ENCODE assay signal across 10 cellular contexts in the genomic region with DNA sequence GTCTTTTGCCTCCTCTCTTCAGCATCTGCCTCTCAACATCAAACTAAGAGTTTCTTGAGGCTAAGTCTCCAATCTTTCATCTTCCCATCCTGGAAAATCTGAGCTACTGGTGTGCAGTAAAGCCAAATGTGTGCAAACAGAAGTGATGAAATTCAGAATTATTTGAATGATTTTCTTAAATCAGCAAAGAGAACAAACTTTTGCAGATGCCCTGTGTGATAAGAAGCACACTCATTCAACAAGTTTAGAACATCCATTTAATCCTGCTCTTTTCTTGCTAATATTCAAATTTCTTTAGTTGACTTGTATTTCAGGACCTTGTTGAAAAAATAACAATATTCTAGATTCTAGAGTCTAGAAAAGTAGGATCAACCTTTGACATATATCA.
DNase-seq lines count a peak whose midpoint lies in the region; ATAC-seq, FAIRE-seq and TF ChIP-seq lines count a peak whose summit lies in the region.
"Had no signal": no experiment of that assay in that cellular context is flagged by ENCODE, and none has a peak within 500 bp of the region (broad histone marks: within the 10 kb centered on the region; RNA-seq: fewer than 3 reads in every experiment).

No MANE protein-coding gene starts in this region.

- H3K27me3 Mint-ChIP-seq in T-helper 2 cell treated with Interferon-gamma antibody and Interleukin-4, amounts not matched to agents 5 μg/mL and 100 μg/mL, for 36 hours (ENCODE audit: low read depth): peaks cover 3% of the 10 kb centered on the region
- peaks cover 0 to 13% (median 0%) of the 10 kb centered on the region in 5 donors for H3K27me3 Mint-ChIP-seq in naive thymus-derived CD4-positive, alpha-beta T cell

- no TSS peak for BruUV-seq in HCT116 (replicated peaks; lab: Mats Ljungman, UMichigan)

- no peak for TF ChIP-seq POLR2A in HCT116 (IDR thresholded peaks at IDR 0.05; ENCODE audit: borderline replicate concordance, extremely low read depth, insufficient read depth, insufficient read length)

- no peaks in the 10 kb centered on the region for H3K27me3 ChIP-seq in HCT116 (ENCODE audit: insufficient read depth, low read length)
- no peaks in the 10 kb centered on the region for H3K27me3 ChIP-seq in naive thymus-derived CD4-positive, alpha-beta T cell (ENCODE audit: control insufficient read depth in 2 of 2, insufficient read depth in 2 of 2, low read length in 2 of 2)
- no peaks in the 10 kb centered on the region for H3K27me3 ChIP-seq in osteoblast (ENCODE audit: insufficient read depth, low read length)
- H3K27me3 ChIP-seq in right atrium auricular region: no peaks in the 10 kb centered on the region

- no peak overlapping the region for H3K9ac ChIP-seq in HCT116 (ENCODE audit: low read length)

- no peak for ATAC-seq in HCT116
- peak; percentile 26 for ATAC-seq in HG03520 (IDR thresholded peaks at IDR 0.05; ENCODE audit: unreplicated experiment)
- ATAC-seq in naive thymus-derived CD4-positive, alpha-beta T cell: peak; percentile 18
- ATAC-seq: Panc1 had no signal

- no peaks in the 10 kb centered on the region; a peak in 1 of 4 replicates for H3K9me3 ChIP-seq in HCT116 (ENCODE audit: control insufficient read depth in 1 of 2, insufficient read depth in 1 of 2, low read depth in 1 of 2, low read length in 2 of 2)
- H3K9me3 ChIP-seq in naive thymus-derived CD4-positive, alpha-beta T cell (ENCODE audit: control insufficient read depth in 2 of 3, low read length in 3 of 3): no peaks in the 10 kb centered on the region
- H3K9me3 ChIP-seq in osteoblast (ENCODE audit: low read depth, low read length): no peaks in the 10 kb centered on the region
- no peaks in the 10 kb centered on the region for H3K9me3 ChIP-seq in right atrium auricular region

- CTCF ChIA-PET in HCT116 (lab: Charles Lee): no interaction called here
- CTCF ChIA-PET in naive thymus-derived CD4-positive, alpha-beta T cell (lab: Charles Lee): no interaction called here

- no peak for DNase-seq in T-helper 2 cell treated with Interferon-gamma antibody and Interleukin-4, amounts not matched to agents 5 μg/mL and 100 μg/mL, for 36 hours (ENCODE audit: low spot score)
- no peak for DNase-seq in T-helper 2 cell
- no peak for DNase-seq in HCT116 (ENCODE audit: low read depth, low spot score)
- DNase-seq in naive thymus-derived CD4-positive, alpha-beta T cell: no peak
- no peak for DNase-seq in osteoblast (ENCODE audit: insufficient read length, low spot score, missing footprints)
- no peak for DNase-seq in right atrium auricular region (ENCODE audit: low spot score)
- DNase-seq in GM19239 (ENCODE audit: insufficient read length, low spot score): no peak

- POLR2A ChIA-PET in HCT116 (lab: Charles Lee): no interaction called here
- POLR2A ChIA-PET in naive thymus-derived CD4-positive, alpha-beta T cell (lab: Charles Lee): no interaction called here

- H3K79me2 ChIP-seq in HCT116 (ENCODE audit: insufficient read depth, low read length) (no peaks in the 10 kb centered on the region), osteoblast (ENCODE audit: insufficient read depth, low read length) (no peaks in the 10 kb centered on the region)

- TF ChIP-seq CTCF in HCT116 (IDR thresholded peaks at IDR 0.05 in 2 of 3, conservative IDR thresholded peaks at IDR 0.05 in 1 of 3; ENCODE audit: borderline replicate concordance in 1 of 3, insufficient read depth in 1 of 3, low read depth in 2 of 3, low read length in 2 of 3) (no peak), osteoblast (IDR thresholded peaks at IDR 0.05; ENCODE audit: extremely low read depth, low read depth, low read length) (no peak), right atrium auricular region (IDR thresholded peaks at IDR 0.05) (no peak)

- FAIRE-seq in GM19239 (lab: Jason Lieb, UNC): no peak
- FAIRE-seq: A204.1 had no signal

- no peak overlapping the region for H3K4me3 ChIP-seq in HCT116 (replicated peaks in 1 of 2; ENCODE audit: low read depth in 1 of 2, low read length in 2 of 2)
- H3K4me3 ChIP-seq in naive thymus-derived CD4-positive, alpha-beta T cell (ENCODE audit: low read length): no peak overlapping the region
- no peak overlapping the region for H3K4me3 ChIP-seq in osteoblast (ENCODE audit: insufficient read depth, low read length)
- H3K4me3 ChIP-seq in right atrium auricular region: no peak overlapping the region

- H3K4me1 Mint-ChIP-seq in T-helper 2 cell treated with Interferon-gamma antibody and Interleukin-4, amounts not matched to agents 5 μg/mL and 100 μg/mL, for 36 hours (ENCODE audit: low read depth): peaks cover 18% of the 10 kb centered on the region
- H3K4me1 Mint-ChIP-seq in naive thymus-derived CD4-positive, alpha-beta T cell: peaks cover 23 to 42% (median 27%) of the 10 kb centered on the region in 7 donors

- intact Hi-C loops in HCT116 (cut with micrococcal nuclease): no loop called here
- intact Hi-C loops in naive thymus-derived CD4-positive, alpha-beta T cell (cut with micrococcal nuclease): loop anchor here in 1 of 2 donors (1.0 kb wide), 1 partner anchor 363 kb away; no protein-coding TSS in a partner anchor

- H3K36me3 ChIP-seq in HCT116 (ENCODE audit: control insufficient read depth in 1 of 2, insufficient read depth in 2 of 2, low read length in 2 of 2): no peaks in the 10 kb centered on the region
- no peaks in the 10 kb centered on the region for H3K36me3 ChIP-seq in naive thymus-derived CD4-positive, alpha-beta T cell (ENCODE audit: control insufficient read depth in 2 of 3, insufficient read depth in 3 of 3, low read length in 3 of 3)
- H3K36me3 ChIP-seq in osteoblast (ENCODE audit: insufficient read depth, low read length): no peaks in the 10 kb centered on the region
- no peaks in the 10 kb centered on the region for H3K36me3 ChIP-seq in right atrium auricular region

- no peaks in the 10 kb centered on the region for H3K9me2 ChIP-seq in HCT116 (ENCODE audit: insufficient read depth)

- peaks cover 25% of the 10 kb centered on the region for H3K9me3 Mint-ChIP-seq in T-helper 2 cell treated with Interferon-gamma antibody and Interleukin-4, amounts not matched to agents 5 μg/mL and 100 μg/mL, for 36 hours
- peaks cover 0 to 19% (median 5%) of the 10 kb centered on the region in 11 donors for H3K9me3 Mint-ChIP-seq in naive thymus-derived CD4-positive, alpha-beta T cell

- H3K27ac ChIP-seq in HCT116 (ENCODE audit: low read depth, low read length) (peak overlapping the region; percentile 69; the same call in 1 of the 2 replicates), osteoblast (ENCODE audit: low read depth, low read length) (no peak overlapping the region), right atrium auricular region (no peak overlapping the region)
- no peak overlapping the region for H3K27ac ChIP-seq in naive thymus-derived CD4-positive, alpha-beta T cell (ENCODE audit: low read depth, low read length)

- H3K4me1 ChIP-seq in HCT116 (ENCODE audit: control insufficient read depth in 1 of 2, insufficient read depth in 2 of 2, low read length in 2 of 2): peaks cover 0 to 14% of the 10 kb centered on the region in 2 experiments; a peak in 2 of 4 replicates
- H3K4me1 ChIP-seq in naive thymus-derived CD4-positive, alpha-beta T cell (ENCODE audit: control insufficient read depth in 2 of 2, insufficient read depth in 2 of 2, low read length in 2 of 2): peaks cover 7 to 9% of the 10 kb centered on the region in 2 donors
- no peaks in the 10 kb centered on the region for H3K4me1 ChIP-seq in osteoblast (ENCODE audit: insufficient read depth, low read length)
- no peaks in the 10 kb centered on the region for H3K4me1 ChIP-seq in right atrium auricular region

- peak overlapping the region; percentile 94 for H3K27ac Mint-ChIP-seq in T-helper 2 cell treated with Interferon-gamma antibody and Interleukin-4, amounts not matched to agents 5 μg/mL and 100 μg/mL, for 36 hours
- peak overlapping the region; percentile 43 to 94 (median 90) for H3K27ac Mint-ChIP-seq in naive thymus-derived CD4-positive, alpha-beta T cell

- RAD21 ChIA-PET in HCT116 (lab: Charles Lee; ENCODE audit: low non-redundant PET in 1 of 2, low total read pairs in 2 of 2, uncharacterized antibody in 2 of 2, unreplicated experiment in 2 of 2): no interaction called here

- H3K4me2 ChIP-seq in HCT116 (ENCODE audit: low read length) (peak overlapping the region; percentile 65), osteoblast (ENCODE audit: insufficient read depth, low read length) (no peak overlapping the region)

- H4K20me1 ChIP-seq in HCT116 (ENCODE audit: insufficient read depth) (no peaks in the 10 kb centered on the region), osteoblast (ENCODE audit: insufficient read depth, low read length) (no peaks in the 10 kb centered on the region)

- peaks cover 14% of the 10 kb centered on the region for H3K36me3 Mint-ChIP-seq in T-helper 2 cell treated with Interferon-gamma antibody and Interleukin-4, amounts not matched to agents 5 μg/mL and 100 μg/mL, for 36 hours (ENCODE audit: low read depth)
- peaks cover 0 to 15% (median 0%) of the 10 kb centered on the region in 5 donors for H3K36me3 Mint-ChIP-seq in naive thymus-derived CD4-positive, alpha-beta T cell

- TF ChIP-seq RAD21 in HCT116 (IDR thresholded peaks at IDR 0.05; ENCODE audit: low read depth): no peak

- peak overlapping the region; percentile 77 for H3K4me3 Mint-ChIP-seq in T-helper 2 cell treated with Interferon-gamma antibody and Interleukin-4, amounts not matched to agents 5 μg/mL and 100 μg/mL, for 36 hours
- H3K4me3 Mint-ChIP-seq in naive thymus-derived CD4-positive, alpha-beta T cell: peak overlapping the region in 9 of 10 donors; percentile 17 to 85 (median 57)

- H2AFZ ChIP-seq in HCT116 (ENCODE audit: low read depth, low read length, poor library complexity, severe bottlenecking) (no peak overlapping the region), osteoblast (ENCODE audit: low read length) (no peak overlapping the region)

TF ChIP-seq in HCT116, 20 proteins besides CTCF, POLR2A, EP300 and RAD21 (continues in another document):
- TF ChIP-seq FOSL1 (IDR thresholded peaks at IDR 0.05; ENCODE audit: low read depth): no peak
- no peak for TF ChIP-seq YY1 (IDR thresholded peaks at IDR 0.05; ENCODE audit: extremely low read depth, insufficient replicate concordance, low read depth, low read length)
- no peak for TF ChIP-seq ZFX (IDR thresholded peaks at IDR 0.05)
- no peak for TF ChIP-seq SP1 (IDR thresholded peaks at IDR 0.05; ENCODE audit: low read depth)
- TF ChIP-seq EZH2phosphoT487 (IDR thresholded peaks at IDR 0.05; ENCODE audit: borderline replicate concordance): no peak
- TF ChIP-seq ATF3 (IDR thresholded peaks at IDR 0.05): no peak
